ENCODE assay signal across 11 cellular contexts in genomic region chr11:121590772-121591404, GRCh38.
DNase-seq lines count a peak whose midpoint lies in the region; ATAC-seq and TF ChIP-seq lines count a peak whose summit lies in the region.
"Had no signal": no experiment of that assay in that cellular context is flagged by ENCODE, and none has a peak within 500 bp of the region (broad histone marks: within the 10 kb centered on the region; RNA-seq: fewer than 3 reads in every experiment).

No MANE protein-coding gene starts in this region.

- H3K9me3 ChIP-seq in T-helper 17 cell (ENCODE audit: control insufficient read depth, low read length, poor library complexity, severe bottlenecking), result no peaks in the 10 kb centered on the region
- H3K9me3 ChIP-seq in mesenchymal stem cell (ENCODE audit: control insufficient read depth, low read length), result peaks cover 5% of the 10 kb centered on the region
- no peaks in the 10 kb centered on the region for H3K9me3 ChIP-seq in spleen
- H3K9me3 ChIP-seq: suprapubic skin had no signal

- POLR2A ChIA-PET in GM10248 (lab: Yijun Ruan, JAX), result no interaction called here

- WGBS in mesenchymal stem cell, result 96% methylated on average over 12 of the region's 12 CpGs
- 76 to 88% (median 83%) methylated on average over 10 to 12 of the region's 12 CpGs for WGBS in spleen, 5 donors

- H3K14ac ChIP-seq in mesenchymal stem cell (ENCODE audit: low read length in 2 of 2), result no peak overlapping the region

- H3K4me1 Mint-ChIP-seq in T-helper 17 cell, result peaks cover 12% of the 10 kb centered on the region

- no peak overlapping the region for H4K91ac ChIP-seq in mesenchymal stem cell (ENCODE audit: low read length)

- no peak overlapping the region for H3K4ac ChIP-seq in mesenchymal stem cell (ENCODE audit: low read depth in 1 of 2, low read length in 2 of 2)

- H3K36me3 Mint-ChIP-seq in T-helper 17 cell (ENCODE audit: low read depth), result peaks cover 18% of the 10 kb centered on the region

- no peak overlapping the region for H3K4me3 Mint-ChIP-seq in T-helper 17 cell
- H3K4me3 Mint-ChIP-seq: T-helper 1 cell treated with Interleukin-12 subunit alpha and Interleukin-12 subunit beta and Interleukin-4 antibody, amounts not matched to agents 30 μg/mL and 1 μg/mL, for 36 hours had no signal

- no peak overlapping the region for H3K27ac Mint-ChIP-seq in T-helper 17 cell

- H2BK12ac ChIP-seq in mesenchymal stem cell (ENCODE audit: low read length in 2 of 2), result peak overlapping the region; percentile 42 to 56

- intact Hi-C loops in spleen (cut with DNase I; ENCODE audit: low total_unique reads), result loop anchor here (2.0 to 5.0 kb wide), 2 partner anchors 274 to 342 kb away; no protein-coding TSS in a partner anchor

- no peak overlapping the region for H2AK5ac ChIP-seq in mesenchymal stem cell (ENCODE audit: low read length, severe bottlenecking)

- no peak overlapping the region for H2BK15ac ChIP-seq in mesenchymal stem cell (ENCODE audit: low read depth, poor library complexity, severe bottlenecking)

- no peak for TF ChIP-seq CTCF in GM10248 (IDR thresholded peaks at IDR 0.05; ENCODE audit: control extremely low read depth, extremely low read depth, low read depth, missing control alignments)
- TF ChIP-seq CTCF in spleen (IDR thresholded peaks at IDR 0.05 in 8 of 11, conservative IDR thresholded peaks at IDR 0.05 in 3 of 11), result no peak

- no peak overlapping the region for H4K8ac ChIP-seq in mesenchymal stem cell (ENCODE audit: low read length)

- peak; percentile 4 for ATAC-seq in GM21717 (IDR thresholded peaks at IDR 0.05; ENCODE audit: unreplicated experiment)
- ATAC-seq in T-helper 17 cell, result peak; percentile 18

- H3K4me1 ChIP-seq in mesenchymal stem cell (ENCODE audit: control insufficient read depth, insufficient read depth, low read depth, low read length), result peaks cover 3% of the 10 kb centered on the region
- peaks cover 4 to 37% (median 25%) of the 10 kb centered on the region in 6 donors for H3K4me1 ChIP-seq in spleen

- no peaks in the 10 kb centered on the region for H3K36me3 ChIP-seq in mesenchymal stem cell (ENCODE audit: control insufficient read depth in 1 of 2, insufficient read depth in 2 of 2, low read depth in 1 of 2, low read length in 2 of 2)
- H3K36me3 ChIP-seq in spleen, result peaks cover 0 to 100% (median 55%) of the 10 kb centered on the region in 6 donors

- H3K18ac ChIP-seq in mesenchymal stem cell (ENCODE audit: low read depth in 1 of 2, low read length in 2 of 2), result peak overlapping the region in 1 of 2 experiments; percentile 64

- H3K4me3 ChIP-seq in mesenchymal stem cell (ENCODE audit: insufficient read depth in 1 of 2, low read depth in 1 of 2, low read length in 2 of 2), result no peak overlapping the region
- no peak overlapping the region for H3K4me3 ChIP-seq in spleen
- H3K4me3 ChIP-seq: lung, suprapubic skin had no signal

- no peak overlapping the region for H2AFZ ChIP-seq in mesenchymal stem cell (ENCODE audit: low read depth, low read length)

- no peak overlapping the region for H3K23ac ChIP-seq in mesenchymal stem cell (ENCODE audit: low read length in 2 of 2)

- H3K79me1 ChIP-seq in mesenchymal stem cell (replicated peaks; ENCODE audit: low read length, poor library complexity, severe bottlenecking), result no peaks in the 10 kb centered on the region

- H2BK5ac ChIP-seq in mesenchymal stem cell (ENCODE audit: low read depth, low read length, poor library complexity, severe bottlenecking), result no peak overlapping the region

- TF ChIP-seq POLR2A in spleen (IDR thresholded peaks at IDR 0.05) (no peak), erythroblast (IDR thresholded peaks at IDR 0.05; ENCODE audit: low read length) (no peak)

- no peak overlapping the region for H2BK120ac ChIP-seq in mesenchymal stem cell (ENCODE audit: low read depth, low read length)

- H3K27ac ChIP-seq in mesenchymal stem cell (ENCODE audit: low read length, poor library complexity, severe bottlenecking), result no peak overlapping the region
- peak overlapping the region in 2 of 8 donors; percentile 40 to 49 for H3K27ac ChIP-seq in spleen
- H3K27ac ChIP-seq: suprapubic skin had no signal

- H3K27me3 ChIP-seq in mesenchymal stem cell (ENCODE audit: control insufficient read depth in 1 of 2, insufficient read depth in 1 of 2, low read length in 2 of 2) (peaks cover 30% of the 10 kb centered on the region in 2 experiments), spleen (replicated peaks in 1 of 7) (no peaks in the 10 kb centered on the region)
- H3K27me3 ChIP-seq: suprapubic skin had no signal

- no peak overlapping the region for H3K9ac ChIP-seq in mesenchymal stem cell (ENCODE audit: low read length)

- CTCF ChIA-PET in GM10248 (lab: Yijun Ruan, JAX), result interaction anchor here (0.7 to 3.2 kb wide), 42 partner anchors 9 to 432 kb away, joined by 3 to 46 read pairs (median 4); partner anchors contain the start of gene SC5D

- DNase-seq in GM10248 (ENCODE audit: extremely low spot score), result peak; percentile 21
- DNase-seq in T-helper 17 cell, result no peak
- no peak for DNase-seq in mesenchymal stem cell
- no peak for DNase-seq in spleen
- no peak for DNase-seq in GM03348 (ENCODE audit: low spot score)
- no peak for DNase-seq in erythroblast (lab: John Stamatoyannopoulos, UW)
- no peak for DNase-seq in NOMO-1 treated with DMSO at 0.1 percent for 48 hours (lab: John Stamatoyannopoulos, UW; ENCODE audit: unreplicated experiment)

- no peaks in the 10 kb centered on the region for H3K27me3 Mint-ChIP-seq in T-helper 17 cell

- no peak overlapping the region for H3K4me2 ChIP-seq in mesenchymal stem cell (ENCODE audit: low read length, poor library complexity, severe bottlenecking)
